In the genomic region with DNA sequence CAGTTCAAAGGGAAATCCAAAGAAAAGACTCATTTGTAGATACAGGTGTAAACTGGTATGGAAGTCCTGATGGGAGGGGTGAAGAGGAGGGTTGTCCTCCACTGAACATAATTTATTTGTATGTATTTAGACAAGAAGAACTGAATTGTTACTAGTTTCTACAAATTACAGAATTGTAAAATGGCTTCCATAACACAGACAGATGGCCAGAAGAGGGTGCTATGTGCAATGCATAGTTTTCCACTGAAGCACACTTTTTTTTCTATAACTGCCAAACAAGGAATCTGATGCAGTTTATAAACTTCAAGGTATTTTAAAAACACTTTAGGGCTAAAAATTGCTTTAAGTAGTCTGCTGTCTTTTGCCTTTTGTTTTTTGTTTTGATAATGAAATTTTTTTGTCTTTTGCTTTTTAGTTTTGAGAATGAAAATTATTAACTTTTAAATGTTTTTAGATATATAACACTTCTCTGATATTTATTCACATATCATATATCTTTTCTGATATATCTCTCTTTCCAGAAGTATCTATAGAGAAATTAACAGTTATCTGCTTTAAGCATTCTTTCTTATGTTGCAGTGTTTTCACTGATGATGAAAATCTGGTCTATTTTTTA, we compare ENCODE assay signal across 9 cellular contexts. TPM values are rescaled to one million over a fixed set of nuclear protein-coding genes. Genes with fewer than 3 reads are reported as not detected.
DNase-seq lines count a peak whose midpoint lies in the region; ATAC-seq and TF ChIP-seq lines count a peak whose summit lies in the region.
"Had no signal": no experiment of that assay in that cellular context is flagged by ENCODE, and none has a peak within 500 bp of the region (broad histone marks: within the 10 kb centered on the region; RNA-seq: fewer than 3 reads in every experiment).

No MANE protein-coding gene starts in this region.

- ATAC-seq in heart right ventricle (no peak), HG02610 (IDR thresholded peaks at IDR 0.05; ENCODE audit: unreplicated experiment) (no peak), HG02884 (IDR thresholded peaks at IDR 0.05; ENCODE audit: unreplicated experiment) (no peak)

- intact Hi-C loops in heart right ventricle (cut with DNase I) = loop anchor here in 6 of 10 donors (2.0 to 10.0 kb wide), 10 partner anchors 232 to 597 kb away; no protein-coding TSS in a partner anchor
- intact Hi-C loops in cardiac septum (cut with DNase I) = loop anchor here (5.0 to 10.0 kb wide), 2 partner anchors 283 to 450 kb away; no protein-coding TSS in a partner anchor

- H3K9me3 ChIP-seq in heart right ventricle = no peaks in the 10 kb centered on the region

- H3K36me3 ChIP-seq in heart right ventricle = no peaks in the 10 kb centered on the region

- H3K4me3 Mint-ChIP-seq in endothelial cell (ENCODE audit: unreplicated experiment) = no peak overlapping the region
- H3K4me3 Mint-ChIP-seq: dendritic cell treated with granulocyte-macrophage colony-stimulating factor and Interleukin-4, amounts not matched to agents 40 ng/mL and 50 ng/mL, for 4 days had no signal

- H3K27me3 ChIP-seq in heart right ventricle = no peaks in the 10 kb centered on the region

- H3K27ac Mint-ChIP-seq in endothelial cell (ENCODE audit: unreplicated experiment) = no peak overlapping the region
- H3K27ac Mint-ChIP-seq: dendritic cell treated with granulocyte-macrophage colony-stimulating factor and Interleukin-4, amounts not matched to agents 40 ng/mL and 50 ng/mL, for 4 days had no signal

- TF ChIP-seq CTCF in heart right ventricle (IDR thresholded peaks at IDR 0.05) (peak; percentile 30 to 78 (median 62)), endothelial cell (IDR thresholded peaks at IDR 0.05; ENCODE audit: unreplicated experiment) (peak; percentile 37)

- H3K4me1 Mint-ChIP-seq in endothelial cell (ENCODE audit: unreplicated experiment) = no peaks in the 10 kb centered on the region

- no peaks in the 10 kb centered on the region for H3K27me3 Mint-ChIP-seq in endothelial cell (ENCODE audit: unreplicated experiment)
- H3K27me3 Mint-ChIP-seq: dendritic cell treated with granulocyte-macrophage colony-stimulating factor and Interleukin-4, amounts not matched to agents 40 ng/mL and 50 ng/mL, for 4 days had no signal

- no peaks in the 10 kb centered on the region for H3K9me3 Mint-ChIP-seq in endothelial cell (ENCODE audit: unreplicated experiment)
- H3K9me3 Mint-ChIP-seq: dendritic cell treated with granulocyte-macrophage colony-stimulating factor and Interleukin-4, amounts not matched to agents 40 ng/mL and 50 ng/mL, for 4 days had no signal

- DNase-seq in heart right ventricle (peak in 1 of 2 donors; percentile 30), cardiac septum (ENCODE audit: low spot score) (no peak), NCI-H226 (peak; percentile 29), endothelial cell (ENCODE audit: low spot score) (peak; percentile 46), pons (ENCODE audit: low spot score) (peak; percentile 69), UCSD-AML1 (lab: John Stamatoyannopoulos, UW; ENCODE audit: unreplicated experiment) (no peak)

- H3K27ac ChIP-seq in heart right ventricle = no peak overlapping the region

- peaks cover 3% of the 10 kb centered on the region for H3K36me3 Mint-ChIP-seq in endothelial cell (ENCODE audit: low read depth, unreplicated experiment)

- H3K4me1 ChIP-seq in heart right ventricle = no peaks in the 10 kb centered on the region

- H3K4me3 ChIP-seq in heart right ventricle = no peak overlapping the region

RNA-seq across cellular contexts. Expression of gene PHYHIPL, which starts 58.5 kb away (rescaled TPM):
- not detected for total RNA-seq in heart right ventricle
- under 1 TPM in 1 of 2 donors, not detected in 1; 0.03 TPM for polyA plus RNA-seq in heart right ventricle
- total RNA-seq in cardiac septum = 0.19 TPM
- 0.69 TPM for total RNA-seq in endothelial cell (ENCODE audit: unreplicated experiment)

Comparison
In these comparisons a context has a peak if more than half of its experiments do, and no peak if none do; other contexts are left out.
1. DNase-seq: peak in NCI-H226 (single experiment), endothelial cell (single experiment) and pons (single experiment); none in cardiac septum (single experiment) and UCSD-AML1 (single experiment).